7 cellular contexts compared by ENCODE assay signal in genomic region chr7:116382375-116382774, GRCh38.
"Had no signal": no experiment of that assay in that cellular context is flagged by ENCODE, and none has a peak within 500 bp of the region (broad histone marks: within the 10 kb centered on the region; RNA-seq: fewer than 3 reads in every experiment).

No MANE protein-coding gene starts in this region.

- H2AFZ ChIP-seq: GM23338 had no signal

- H3K4me3 ChIP-seq: GM23338, K562 had no signal

- DNase-seq: H9, HCEC 1CT, HFFc6, IMR-90, KG1 had no signal

- H3K4me2 ChIP-seq: GM23338 had no signal

- ATAC-seq: GM23338, K562 had no signal
